ENCODE assay signal across 11 cellular contexts in genomic region chr17:36176536-36176935, GRCh38. TPM values are rescaled to one million over a fixed set of nuclear protein-coding genes. Genes with fewer than 3 reads are reported as not detected.
DNase-seq lines count a peak whose midpoint lies in the region; TF ChIP-seq lines count a peak whose summit lies in the region.
"Not testable (repeated sequence)": the region's sequence is repeated elsewhere in the genome, so short reads cannot be mapped to it uniquely, and the experiment has no call there.
"Had no signal": no experiment of that assay in that cellular context is flagged by ENCODE, and none has a peak within 500 bp of the region (broad histone marks: within the 10 kb centered on the region; RNA-seq: fewer than 3 reads in every experiment).

TSS of gene TBC1D3B (minus strand) at chr17:36176636. CDS start at chr17:36175050, 1,586 bp downstream.

- TF ChIP-seq CTCF in Caco-2 (IDR thresholded peaks at IDR 0.05; ENCODE audit: insufficient read depth in 1 of 2, low read depth in 1 of 2, low read length in 1 of 2, severe bottlenecking in 1 of 2, unreplicated experiment in 1 of 2); endodermal cell (conservative IDR thresholded peaks at IDR 0.05); mesothelial cell of epicardium (IDR thresholded peaks at IDR 0.05; ENCODE audit: unreplicated experiment); osteocyte (IDR thresholded peaks at IDR 0.05); type B pancreatic cell (conservative IDR thresholded peaks at IDR 0.05): not testable (repeated sequence)

- intact Hi-C loops in Caco-2 (cut with micrococcal nuclease; ENCODE audit: unreplicated experiment); T-helper 1 cell treated with Interleukin-12 subunit alpha and Interleukin-12 subunit beta and Interleukin-4 antibody, amounts not matched to agents 30 ng/mL and 1 ng/mL, for 36 hours (cut with micrococcal nuclease); activated T-helper 2 cell treated with anti-CD3 and anti-CD28 coated beads, Interferon-gamma antibody, Interleukin-2, Interleukin-4, amounts not matched to agents 10 μg/mL and 5 μg/mL and 100 μg/mL, durations not matched to agents 14 hours and 24 hours and 36 hours (cut with micrococcal nuclease): not testable (repeated sequence)

- H3K36me3 Mint-ChIP-seq in Caco-2 (ENCODE audit: insufficient read depth, unreplicated experiment); activated T-helper 2 cell treated with anti-CD3 and anti-CD28 coated beads, Interferon-gamma antibody, Interleukin-2, Interleukin-4, amounts not matched to agents 10 μg/mL and 5 μg/mL and 100 μg/mL, durations not matched to agents 14 hours and 24 hours and 36 hours (ENCODE audit: low read depth); endodermal cell (ENCODE audit: low read depth); mesothelial cell of epicardium; osteocyte (ENCODE audit: unreplicated experiment); type B pancreatic cell: not testable (repeated sequence)

- no CpG with 5 or more reads among the region's 11 CpGs for WGBS in endodermal cell (ENCODE audit: insufficient coverage in 1 of 2, insufficient read length in 1 of 2), 2 experiments

- H3K4me1 ChIP-seq in Caco-2; endodermal cell (ENCODE audit: control insufficient read depth, insufficient read depth, low read length): not testable (repeated sequence)

- CTCF ChIA-PET in Caco-2 (lab: Charles Lee), result not testable (repeated sequence)

- H3K9ac ChIP-seq in endodermal cell (ENCODE audit: extremely low read depth, low read length, poor library complexity, severe bottlenecking), result not testable (repeated sequence)

- H3K27me3 ChIP-seq in Caco-2 (replicated peaks; ENCODE audit: control insufficient read depth, insufficient read depth, low read length); endodermal cell (ENCODE audit: control insufficient read depth, insufficient read depth, low read length, poor library complexity, severe bottlenecking): not testable (repeated sequence)

- H3K27ac ChIP-seq in endodermal cell (ENCODE audit: low read depth, low read length), result not testable (repeated sequence)

- not testable (repeated sequence) for H3K9me3 ChIP-seq in Caco-2; endodermal cell (ENCODE audit: control insufficient read depth, low read length)

- H3K9me3 Mint-ChIP-seq in Caco-2 (ENCODE audit: unreplicated experiment); activated T-helper 2 cell treated with anti-CD3 and anti-CD28 coated beads, Interferon-gamma antibody, Interleukin-2, Interleukin-4, amounts not matched to agents 10 μg/mL and 5 μg/mL and 100 μg/mL, durations not matched to agents 14 hours and 24 hours and 36 hours; endodermal cell; mesothelial cell of epicardium; osteocyte (ENCODE audit: unreplicated experiment); type B pancreatic cell: not testable (repeated sequence)

- not testable (repeated sequence) for H3K27me3 Mint-ChIP-seq in Caco-2 (ENCODE audit: insufficient read depth, unreplicated experiment); activated T-helper 2 cell treated with anti-CD3 and anti-CD28 coated beads, Interferon-gamma antibody, Interleukin-2, Interleukin-4, amounts not matched to agents 10 μg/mL and 5 μg/mL and 100 μg/mL, durations not matched to agents 14 hours and 24 hours and 36 hours (ENCODE audit: low read depth); osteocyte (ENCODE audit: unreplicated experiment)
- H3K27me3 Mint-ChIP-seq in endodermal cell (ENCODE audit: insufficient read depth) (peaks cover 12% of the 10 kb centered on the region), mesothelial cell of epicardium (ENCODE audit: low read depth) (peaks cover 13% of the 10 kb centered on the region), type B pancreatic cell (peaks cover 16% of the 10 kb centered on the region)

- POLR2A ChIA-PET in Caco-2 (lab: Charles Lee), result not testable (repeated sequence)

- not testable (repeated sequence) for H3K36me3 ChIP-seq in Caco-2 (ENCODE audit: control insufficient read depth, insufficient read depth, low read length); endodermal cell (ENCODE audit: control insufficient read depth, insufficient read depth, low read length)

- not testable (repeated sequence) for BruUV-seq in Caco-2 (replicated peaks; lab: Mats Ljungman, UMichigan)

- not testable (repeated sequence) for DNase-seq in Caco-2; HT-29 (ENCODE audit: low spot score); activated T-helper 2 cell treated with anti-CD3 and anti-CD28 coated beads, Interferon-gamma antibody, Interleukin-2, Interleukin-4, amounts not matched to agents 10 μg/mL and 5 μg/mL and 100 μg/mL, durations not matched to agents 14 hours and 24 hours and 36 hours (ENCODE audit: low spot score); endodermal cell; mesothelial cell of epicardium (ENCODE audit: low spot score in 2 of 2, unreplicated experiment in 2 of 2); osteocyte (ENCODE audit: extremely low spot score, unreplicated experiment); type B pancreatic cell (ENCODE audit: extremely low spot score, unreplicated experiment)

- not testable (repeated sequence) for H3K4me3 ChIP-seq in Caco-2 (ENCODE audit: low read depth, low read length); endodermal cell (ENCODE audit: low read length)

- H3K4me3 Mint-ChIP-seq in Caco-2 (ENCODE audit: unreplicated experiment); activated T-helper 2 cell treated with anti-CD3 and anti-CD28 coated beads, Interferon-gamma antibody, Interleukin-2, Interleukin-4, amounts not matched to agents 10 μg/mL and 5 μg/mL and 100 μg/mL, durations not matched to agents 14 hours and 24 hours and 36 hours (ENCODE audit: low read depth); endodermal cell; mesothelial cell of epicardium; osteocyte (ENCODE audit: unreplicated experiment); type B pancreatic cell: not testable (repeated sequence)

- not testable (repeated sequence) for H3K27ac Mint-ChIP-seq in Caco-2 (ENCODE audit: unreplicated experiment); activated T-helper 2 cell treated with anti-CD3 and anti-CD28 coated beads, Interferon-gamma antibody, Interleukin-2, Interleukin-4, amounts not matched to agents 10 μg/mL and 5 μg/mL and 100 μg/mL, durations not matched to agents 14 hours and 24 hours and 36 hours; endodermal cell; mesothelial cell of epicardium; osteocyte (ENCODE audit: unreplicated experiment); type B pancreatic cell

- not testable (repeated sequence) for H3K4me1 Mint-ChIP-seq in Caco-2 (ENCODE audit: low read depth, unreplicated experiment); activated T-helper 2 cell treated with anti-CD3 and anti-CD28 coated beads, Interferon-gamma antibody, Interleukin-2, Interleukin-4, amounts not matched to agents 10 μg/mL and 5 μg/mL and 100 μg/mL, durations not matched to agents 14 hours and 24 hours and 36 hours (ENCODE audit: low read depth); endodermal cell; mesothelial cell of epicardium; osteocyte (ENCODE audit: unreplicated experiment); type B pancreatic cell (ENCODE audit: unreplicated experiment)

RNA-seq across cellular contexts. Expression of gene TBC1D3B, which starts in this region (rescaled TPM):
- 9.1 and 12.5 TPM in 2 replicates for total RNA-seq in Caco-2 (2022)
- 10.0 and 18.6 TPM in 2 replicates for total RNA-seq in HT-29 (2014; rRNA removed; shearing (Covaris generic))
- 12.9 and 14.1 TPM in 2 replicates for total RNA-seq in T-helper 1 cell treated with Interleukin-12 subunit alpha and Interleukin-12 subunit beta and Interleukin-4 antibody, amounts not matched to agents 30 ng/mL and 1 ng/mL, for 36 hours
- total RNA-seq in activated T-helper 2 cell treated with anti-CD3 and anti-CD28 coated beads, Interferon-gamma antibody, Interleukin-2, Interleukin-4, amounts not matched to agents 10 μg/mL and 5 μg/mL and 100 μg/mL, durations not matched to agents 14 hours and 24 hours and 36 hours, result 10.0 and 10.8 TPM in 2 replicates
- total RNA-seq in endodermal cell, result 10 to 100 TPM; 13.1 to 18.4 TPM
- polyA plus RNA-seq in endodermal cell (2013, experiment 1 of 2), result 2.9 TPM
- 4.7 TPM for polyA plus RNA-seq in endodermal cell (2013, experiment 2 of 2)
- 27.9 to 28.4 TPM (median 28.2 TPM) in 3 replicates for total RNA-seq in mesothelial cell of epicardium
- 11.7 and 12.6 TPM in 2 replicates for total RNA-seq in osteocyte
- 14.5 and 18.0 TPM in 2 replicates for total RNA-seq in type B pancreatic cell (ENCODE audit: low replicate concordance)
- total RNA-seq: Daoy, G401 had no signal
- polyA plus RNA-seq: CD4-positive, CD25-positive, alpha-beta regulatory T cell had no signal
